In the genomic region with DNA sequence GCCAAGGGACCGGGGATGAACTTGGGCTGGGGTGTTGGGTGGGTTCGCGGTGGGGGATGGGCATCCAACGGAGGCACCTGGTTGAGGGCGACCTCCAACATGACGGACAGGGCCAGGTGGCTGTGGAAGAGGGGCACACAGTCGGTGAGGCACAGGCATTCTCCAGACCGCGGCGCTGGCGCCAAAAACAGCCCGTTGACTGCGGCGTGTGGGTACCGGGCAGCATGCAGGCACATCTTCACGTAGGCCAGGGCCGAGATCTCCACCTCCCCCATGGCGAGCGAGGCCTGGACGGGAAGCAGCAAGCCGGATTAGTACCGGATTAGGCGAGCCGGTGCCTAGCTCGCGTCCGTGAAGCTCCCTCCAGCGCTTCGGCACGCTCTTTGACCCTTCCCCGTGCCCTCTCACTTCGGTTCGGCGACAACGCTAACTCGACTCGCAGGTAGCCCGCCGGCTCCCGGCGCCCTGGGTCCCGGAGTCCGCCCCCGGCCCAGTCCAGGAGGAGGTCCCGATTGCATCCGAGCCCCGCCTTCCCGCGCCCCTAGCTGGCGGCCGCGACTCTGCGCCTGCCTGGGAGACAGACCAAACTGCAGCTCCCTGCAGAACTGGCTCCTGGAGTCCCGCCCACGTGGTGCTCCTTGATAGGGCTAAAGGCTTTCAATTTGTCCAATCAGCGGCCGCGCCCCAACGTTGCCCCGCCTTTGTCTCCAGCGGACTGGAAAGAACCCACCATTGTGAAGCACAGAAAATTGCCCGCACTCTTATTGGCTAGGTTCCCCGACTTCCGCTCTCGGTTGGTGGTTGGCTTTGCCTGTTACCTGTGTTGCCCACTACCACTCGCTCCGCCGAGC, we compare ENCODE assay signal across 8 cellular contexts. TPM values are rescaled to one million over a fixed set of nuclear protein-coding genes. Genes with fewer than 3 reads are reported as not detected.
DNase-seq lines count a peak whose midpoint lies in the region; ATAC-seq and TF ChIP-seq lines count a peak whose summit lies in the region.

A gene with protein sequence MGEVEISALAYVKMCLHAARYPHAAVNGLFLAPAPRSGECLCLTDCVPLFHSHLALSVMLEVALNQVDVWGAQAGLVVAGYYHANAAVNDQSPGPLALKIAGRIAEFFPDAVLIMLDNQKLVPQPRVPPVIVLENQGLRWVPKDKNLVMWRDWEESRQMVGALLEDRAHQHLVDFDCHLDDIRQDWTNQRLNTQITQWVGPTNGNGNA (minus strand): TSS at position 562 of the 851 bp plus-strand sequence. CDS start 287 bp downstream, at position 275.

- peak; percentile 100 for DNase-seq in DND-41
- DNase-seq in Peyer's patch: peak; percentile 100
- peak; percentile 100 for DNase-seq in activated T-cell treated with anti-CD3 and anti-CD28 coated beads, Interleukin-2, amount 50 U/mL, for 48 hours
- peak; percentile 100 for DNase-seq in stimulated activated CD8-positive, alpha-beta memory T cell treated with anti-CD3 and anti-CD28 coated beads, Interleukin-7, amount 100 ng/mL, for 24 hours (ENCODE audit: low read depth)

- H3K9ac ChIP-seq in DND-41 (ENCODE audit: low read depth, low read length): peak within 1 kb of the TSS; percentile 83
- peak within 1 kb of the TSS; percentile 55; the same call in 1 of the 2 replicates for H3K9ac ChIP-seq in KMS-11
- peak within 1 kb of the TSS; percentile 49 for H3K9ac ChIP-seq in muscle layer of colon (ENCODE audit: low read length)

- H3K36me3 ChIP-seq in DND-41 (ENCODE audit: insufficient read depth, low read length) (peaks cover 62% of the 10 kb centered on the region), KMS-11 (ENCODE audit: insufficient read depth) (no peaks in the 10 kb centered on the region), Peyer's patch (peaks cover 0 to 22% (median 3%) of the 10 kb centered on the region in 3 donors), muscle layer of colon (ENCODE audit: insufficient read depth, low read length) (peaks cover 40% of the 10 kb centered on the region)

- peaks cover 38% of the 10 kb centered on the region; the same call in 1 of the 2 replicates for H4K20me1 ChIP-seq in DND-41 (ENCODE audit: insufficient read depth, low read length)
- no peaks in the 10 kb centered on the region for H4K20me1 ChIP-seq in KMS-11 (ENCODE audit: insufficient read depth)

- H3K9me3 ChIP-seq in DND-41 (ENCODE audit: insufficient read depth, low read length, severe bottlenecking): no peaks in the 10 kb centered on the region
- no peaks in the 10 kb centered on the region for H3K9me3 ChIP-seq in Peyer's patch
- H3K9me3 ChIP-seq in muscle layer of colon (ENCODE audit: low read length): no peaks in the 10 kb centered on the region

- H3K4me1 ChIP-seq in DND-41 (ENCODE audit: insufficient read depth, low read length): peaks cover 84% of the 10 kb centered on the region
- H3K4me1 ChIP-seq in KMS-11 (ENCODE audit: low read depth, poor library complexity, severe bottlenecking): peaks cover 28% of the 10 kb centered on the region
- peaks cover 0 to 73% (median 21%) of the 10 kb centered on the region in 4 donors for H3K4me1 ChIP-seq in Peyer's patch
- peaks cover 28% of the 10 kb centered on the region for H3K4me1 ChIP-seq in muscle layer of colon (ENCODE audit: insufficient read depth, low read length)

- H3K27ac ChIP-seq in DND-41 (ENCODE audit: low read length) (peak within 1 kb of the TSS; percentile 94), KMS-11 (peak within 1 kb of the TSS; percentile 66), Peyer's patch (peak within 1 kb of the TSS; percentile 80 to 99 (median 94)), muscle layer of colon (ENCODE audit: low read depth, low read length) (peak within 1 kb of the TSS; percentile 96)

- H3K4me3 ChIP-seq in DND-41 (ENCODE audit: low read depth in 1 of 2, low read length in 2 of 2): peak within 1 kb of the TSS; percentile 39 to 74
- no peak within 1 kb of the TSS for H3K4me3 ChIP-seq in KMS-11 (IDR thresholded peaks at IDR 0.05; ENCODE audit: insufficient read depth, low read depth, low read length)
- H3K4me3 ChIP-seq in Peyer's patch: peak within 1 kb of the TSS; percentile 73 to 89 (median 86)
- peak within 1 kb of the TSS; percentile 76 to 85 for H3K4me3 ChIP-seq in muscle layer of colon (ENCODE audit: low read depth in 1 of 2, low read length in 2 of 2)

- TF ChIP-seq POLR2A in Peyer's patch (IDR thresholded peaks at IDR 0.05): peak; percentile 58 to 92

- ATAC-seq in DND-41 (ENCODE audit: insufficient read depth, low read depth) (peak; percentile 87), GM21737 (IDR thresholded peaks at IDR 0.05; ENCODE audit: unreplicated experiment) (peak; percentile 80), esophagus mucosa (peak; percentile 92)

- TF ChIP-seq CTCF in DND-41 (IDR thresholded peaks at IDR 0.05; ENCODE audit: borderline replicate concordance, extremely low read depth, low read length, poor library complexity, severe bottlenecking): peak; percentile 54
- no peak for TF ChIP-seq CTCF in KMS-11 (conservative IDR thresholded peaks at IDR 0.05; ENCODE audit: low read depth, low read length)
- TF ChIP-seq CTCF in Peyer's patch (IDR thresholded peaks at IDR 0.05): peak; percentile 50 to 91 (median 75)

- H3K79me2 ChIP-seq in DND-41 (ENCODE audit: insufficient read depth, low read length) (peaks cover 77% of the 10 kb centered on the region), KMS-11 (ENCODE audit: insufficient read depth, low read depth) (peaks cover 21% of the 10 kb centered on the region; the same call in 1 of the 2 replicates)

- H3K27me3 ChIP-seq in DND-41 (ENCODE audit: insufficient read depth, low read length, poor library complexity) (no peaks in the 10 kb centered on the region), KMS-11 (ENCODE audit: insufficient read depth, low read depth) (no peaks in the 10 kb centered on the region), Peyer's patch (no peaks in the 10 kb centered on the region), muscle layer of colon (ENCODE audit: control insufficient read depth in 1 of 2, insufficient read depth in 2 of 2, low read length in 2 of 2) (no peaks in the 10 kb centered on the region)

- H3K4me2 ChIP-seq in DND-41 (ENCODE audit: insufficient read depth, low read length) (peak within 1 kb of the TSS; percentile 79), KMS-11 (peak within 1 kb of the TSS; percentile 36; the same call in 1 of the 2 replicates)

- H2AFZ ChIP-seq in DND-41 (ENCODE audit: low read depth, low read length) (peak within 1 kb of the TSS; percentile 77), KMS-11 (ENCODE audit: low read depth) (peak within 1 kb of the TSS; percentile 44; the same call in 1 of the 2 replicates)

RNA-seq across cellular contexts. Expression of the gene that starts here (rescaled TPM):
- total RNA-seq in Peyer's patch: 10 to 100 TPM in 3 of 4 donors, 1 to 10 TPM in 1; 7.4 to 38.7 (median 34.0) TPM
- 19.1 TPM for total RNA-seq in esophagus mucosa
